8 cellular contexts compared by ENCODE assay signal in the genomic region with DNA sequence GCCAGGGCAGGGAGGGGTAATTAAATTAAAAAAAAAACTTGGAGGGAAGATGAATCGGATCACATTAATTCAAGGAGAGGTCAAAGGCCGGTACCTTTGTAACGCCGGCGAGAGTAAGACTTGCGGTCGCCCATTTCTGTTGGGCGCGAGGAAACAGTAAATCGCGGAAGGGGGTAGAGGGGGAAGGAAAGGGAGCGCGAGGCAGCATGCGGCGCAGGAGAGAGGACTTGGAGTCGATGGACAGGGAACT. TPM values are rescaled to one million over a fixed set of nuclear protein-coding genes. Genes with fewer than 3 reads are reported as not detected.
A peak's percentile ranks its signal among the peaks of the same experiment; 100 is the strongest.
DNase-seq lines count a peak whose midpoint lies in the region; ATAC-seq and TF ChIP-seq lines count a peak whose summit lies in the region.

No MANE protein-coding gene starts in this region.

- peaks cover 47 to 76% (median 68%) of the 10 kb centered on the region in 3 donors for H3K4me1 Mint-ChIP-seq in CD8-positive, alpha-beta memory T cell

- TF ChIP-seq POLR2A in Peyer's patch (IDR thresholded peaks at IDR 0.05) (no peak), ovary (IDR thresholded peaks at IDR 0.05) (no peak)

- H3K36me3 ChIP-seq in CD8-positive, alpha-beta memory T cell (ENCODE audit: insufficient read depth, low read length): no peaks in the 10 kb centered on the region
- H3K36me3 ChIP-seq in Peyer's patch (no peaks in the 10 kb centered on the region), ovary (no peaks in the 10 kb centered on the region)

- peak overlapping the region; percentile 42 for H3K4me3 ChIP-seq in CD8-positive, alpha-beta memory T cell (ENCODE audit: low read length)
- peak overlapping the region; percentile 85 to 93 (median 88) for H3K4me3 ChIP-seq in Peyer's patch
- H3K4me3 ChIP-seq in epithelial cell of esophagus (ENCODE audit: low read length): peak overlapping the region; percentile 83
- peak overlapping the region; percentile 90 for H3K4me3 ChIP-seq in ovary

- 0 to 1% (median 1%) methylated on average over 16 of the region's 16 CpGs for WGBS in ovary, 3 donors

- CTCF ChIA-PET in CD8-positive, alpha-beta memory T cell (lab: Charles Lee): interaction anchor here (1.1 to 2.9 kb wide), 2 partner anchors 10 to 22 kb away, joined by 4 to 19 read pairs; no protein-coding TSS in a partner anchor

- ATAC-seq in GM18858 (IDR thresholded peaks at IDR 0.05; ENCODE audit: unreplicated experiment): no peak

- H3K4me1 ChIP-seq in CD8-positive, alpha-beta memory T cell (ENCODE audit: insufficient read depth, low read length): peaks cover 50% of the 10 kb centered on the region
- H3K4me1 ChIP-seq in Peyer's patch: peaks cover 0 to 28% (median 8%) of the 10 kb centered on the region in 4 donors
- H3K4me1 ChIP-seq in ovary (ENCODE audit: insufficient read depth): peaks cover 6% of the 10 kb centered on the region

- H3K9me3 ChIP-seq in CD8-positive, alpha-beta memory T cell (ENCODE audit: low read length): no peaks in the 10 kb centered on the region
- H3K9me3 ChIP-seq in Peyer's patch: no peaks in the 10 kb centered on the region
- H3K9me3 ChIP-seq in ovary: no peaks in the 10 kb centered on the region

- peaks cover 0 to 10% (median 0%) of the 10 kb centered on the region in 3 donors for H3K36me3 Mint-ChIP-seq in CD8-positive, alpha-beta memory T cell

- peaks cover 30% of the 10 kb centered on the region for H3K27me3 ChIP-seq in CD8-positive, alpha-beta memory T cell (ENCODE audit: insufficient read depth, low read length, poor library complexity, severe bottlenecking)
- no peaks in the 10 kb centered on the region for H3K27me3 ChIP-seq in Peyer's patch
- H3K27me3 ChIP-seq in ovary: no peaks in the 10 kb centered on the region

- POLR2A ChIA-PET in CD8-positive, alpha-beta memory T cell (lab: Charles Lee): no interaction called here

- TF ChIP-seq CTCF in Peyer's patch (IDR thresholded peaks at IDR 0.05) (no peak), epithelial cell of esophagus (IDR thresholded peaks at IDR 0.05; ENCODE audit: insufficient read depth, low read depth, low read length, missing control alignments) (no peak), ovary (IDR thresholded peaks at IDR 0.05) (no peak), GM20000 (IDR thresholded peaks at IDR 0.05; ENCODE audit: extremely low read depth, missing control alignments) (no peak)

- no peak overlapping the region for H3K27ac ChIP-seq in CD8-positive, alpha-beta memory T cell (ENCODE audit: low read depth, low read length)
- H3K27ac ChIP-seq in Peyer's patch (peak overlapping the region; percentile 88 to 96 (median 94)), ovary (peak overlapping the region; percentile 42 to 94)

- H3K9me3 Mint-ChIP-seq in CD8-positive, alpha-beta memory T cell: peaks cover 0 to 10% (median 0%) of the 10 kb centered on the region in 5 donors

- no peak for TF ChIP-seq EP300 in ovary (IDR thresholded peaks at IDR 0.05)

- intact Hi-C loops in ovary (cut with DNase I): loop anchor here in 2 of 4 donors (2.0 to 5.0 kb wide), 2 partner anchors 154 to 156 kb away; a partner anchor contains a TSS

- DNase-seq in CD8-positive, alpha-beta memory T cell: no peak
- DNase-seq in Peyer's patch (no peak), epithelial cell of esophagus (ENCODE audit: low read depth) (no peak), ovary (no peak), NCI-H1105 (lab: John Stamatoyannopoulos, UW) (no peak), GM20000 (ENCODE audit: low spot score) (no peak), putamen (ENCODE audit: low spot score) (no peak)

- H3K27ac Mint-ChIP-seq in CD8-positive, alpha-beta memory T cell: peak overlapping the region; percentile 73 to 95 (median 86)

- H3K27me3 Mint-ChIP-seq in CD8-positive, alpha-beta memory T cell: peaks cover 26 to 33% of the 10 kb centered on the region in 2 donors

- peak overlapping the region; percentile 90 to 96 (median 93) for H3K4me3 Mint-ChIP-seq in CD8-positive, alpha-beta memory T cell

RNA-seq across cellular contexts. Expression of a gene that starts 0.3 kb away (rescaled TPM):
- 1 to 10 TPM; 5.1 to 5.2 TPM for total RNA-seq in CD8-positive, alpha-beta memory T cell
- 2.1 TPM for polyA plus RNA-seq in CD8-positive, alpha-beta memory T cell
- 100 to 1,000 TPM in 3 of 4 donors, 10 to 100 TPM in 1; 55.0 to 298 (median 138) TPM for total RNA-seq in Peyer's patch
- total RNA-seq in ovary: 10 to 100 TPM; 17.3 to 40.3 (median 26.4) TPM
- 10 to 100 TPM; 14.5 to 28.3 TPM for polyA plus RNA-seq in ovary
